In genomic region chr17:1111599-1112443, GRCh38 we compare ENCODE assay signal across 8 cellular contexts.
DNase-seq lines count a peak whose midpoint lies in the region; ATAC-seq, FAIRE-seq and TF ChIP-seq lines count a peak whose summit lies in the region.

No MANE protein-coding gene starts in this region.

- H3K14ac ChIP-seq in IMR-90 (replicated peaks; ENCODE audit: low read depth, low read length) = peak overlapping the region; percentile 90

- DNase-seq in A549 (ENCODE audit: low read depth in 1 of 2, low spot score in 1 of 2) (peak; percentile 64 to 75), IMR-90 (no peak), midbrain (lab: John Stamatoyannopoulos, UW) (peak; percentile 48), mucosa of gallbladder (ENCODE audit: low spot score) (no peak), HuH-7 (ENCODE audit: low spot score) (no peak), GM19239 (ENCODE audit: insufficient read length, low spot score) (no peak), NCI-H524 (lab: John Stamatoyannopoulos, UW) (no peak)
- DNase-seq in activated naive CD8-positive, alpha-beta T cell treated with anti-CD3 and anti-CD28 coated beads for 36 hours = no peak

- H3K4me1 Mint-ChIP-seq in activated naive CD8-positive, alpha-beta T cell treated with anti-CD3 and anti-CD28 coated beads for 36 hours = peaks cover 40% of the 10 kb centered on the region

- 74% methylated on average over 22 of the region's 22 CpGs for WGBS in A549 (ENCODE audit: missing lambda C conversion rate)
- 85% methylated on average over 18 of the region's 22 CpGs; no CpG with 5 or more reads in 1 of the 2 experiments for WGBS in IMR-90 (ENCODE audit: extremely low coverage in 2 of 2, insufficient read length in 1 of 2), 2 experiments

- peak overlapping the region; percentile 47 to 64; a peak in 3 of 4 replicates for H4K8ac ChIP-seq in IMR-90 (ENCODE audit: low read depth in 2 of 2, low read length in 2 of 2)

- FAIRE-seq in A549 (lab: Jason Lieb, UNC) (peak; percentile 59), GM19239 (lab: Jason Lieb, UNC) (no peak)

- no TSS peak for BruUV-seq in IMR-90 (replicated peaks; lab: Mats Ljungman, UMichigan)

- H3K9me3 ChIP-seq in A549 = no peaks in the 10 kb centered on the region
- H3K9me3 ChIP-seq in IMR-90 (ENCODE audit: control insufficient read depth, insufficient read depth, low read length) = no peaks in the 10 kb centered on the region

- no peaks in the 10 kb centered on the region for H3K36me3 Mint-ChIP-seq in activated naive CD8-positive, alpha-beta T cell treated with anti-CD3 and anti-CD28 coated beads for 36 hours

- H3K4me1 ChIP-seq in A549 (peaks cover 63% of the 10 kb centered on the region), IMR-90 (ENCODE audit: control insufficient read depth, insufficient read depth, low read length) (peaks cover 33% of the 10 kb centered on the region)

- POLR2A ChIA-PET in A549 (lab: Yijun Ruan, JAX) (interaction anchor here (1.8 kb wide), 1 partner anchor 26 kb away, joined by 9 read pairs; no protein-coding TSS in a partner anchor), IMR-90 (lab: Charles Lee; ENCODE audit: unreplicated experiment) (no interaction called here)

- H3K27me3 ChIP-seq in IMR-90 (ENCODE audit: control insufficient read depth, insufficient read depth, low read length) = no peaks in the 10 kb centered on the region

- H4K91ac ChIP-seq in IMR-90 (ENCODE audit: insufficient read depth, low read depth, low read length) = peak overlapping the region; percentile 84

- TF ChIP-seq POLR2A in A549 (IDR thresholded peaks at IDR 0.05; ENCODE audit: low read length) = no peak
- no peak for TF ChIP-seq POLR2A in IMR-90 (IDR thresholded peaks at IDR 0.05; ENCODE audit: low read depth, low read length)

- H3K4me2 ChIP-seq in A549 (peak overlapping the region; percentile 96), IMR-90 (ENCODE audit: low read depth, low read length) (no peak overlapping the region; the same call in 1 of the 2 replicates)

- peak overlapping the region; percentile 0; the same call in 1 of the 2 replicates for H4K5ac ChIP-seq in IMR-90 (ENCODE audit: low read depth, low read length)

- no peaks in the 10 kb centered on the region for H3K9me3 Mint-ChIP-seq in activated naive CD8-positive, alpha-beta T cell treated with anti-CD3 and anti-CD28 coated beads for 36 hours

- H3K4me3 ChIP-seq in A549 = no peak overlapping the region
- no peak overlapping the region for H3K4me3 ChIP-seq in IMR-90 (ENCODE audit: insufficient read depth, low read depth, low read length)

- peak overlapping the region; percentile 4; the same call in 1 of the 2 replicates for H3K18ac ChIP-seq in IMR-90 (ENCODE audit: low read depth, low read length)

- TF ChIP-seq CTCF in A549 (IDR thresholded peaks at IDR 0.05) (no peak), IMR-90 (conservative IDR thresholded peaks at IDR 0.05; ENCODE audit: low read depth, low read length) (no peak)

- ATAC-seq in A549 = peak; percentile 11 to 28
- ATAC-seq in IMR-90 (ENCODE audit: low read depth) = peak; percentile 25

- TF ChIP-seq EP300 in A549 (IDR thresholded peaks at IDR 0.05) = no peak

- peak overlapping the region; percentile 40 for H3K4me3 Mint-ChIP-seq in activated naive CD8-positive, alpha-beta T cell treated with anti-CD3 and anti-CD28 coated beads for 36 hours

- intact Hi-C loops in IMR-90 (cut with micrococcal nuclease) = no loop called here

- peaks cover 20% of the 10 kb centered on the region for H3K9me1 ChIP-seq in IMR-90 (ENCODE audit: insufficient read depth, low read length)

- dilution Hi-C loops in IMR-90 (cut with HindIII; ENCODE audit: low sequenced_read_pairs, unreplicated experiment) = no loop called here

- H2AK5ac ChIP-seq in IMR-90 (ENCODE audit: low read depth, low read length) = peak overlapping the region; percentile 98

- H3K27ac ChIP-seq in A549 = peak overlapping the region; percentile 98 to 99
- H3K27ac ChIP-seq in IMR-90 (ENCODE audit: insufficient read depth, low read length) = peak overlapping the region; percentile 44

- H3K9ac ChIP-seq in IMR-90 (ENCODE audit: low read depth, low read length) = no peak overlapping the region

- CTCF ChIA-PET in A549 (lab: Yijun Ruan, JAX) = interaction anchor here (0.8 to 7.0 kb wide), 12 partner anchors 12 to 77 kb away, joined by 3 to 57 read pairs (median 6); no protein-coding TSS in a partner anchor
- CTCF ChIA-PET in IMR-90 (lab: Yijun Ruan, JAX) = no interaction called here

- in situ Hi-C loops in IMR-90 (cut with MboI; ENCODE audit: low sequenced_read_pairs) = no loop called here

- TF ChIP-seq RAD21 in A549 (conservative IDR thresholded peaks at IDR 0.05 in 1 of 2, IDR thresholded peaks at IDR 0.05 in 1 of 2) (no peak), IMR-90 (IDR thresholded peaks at IDR 0.05; ENCODE audit: low read length) (no peak)

- H2BK20ac ChIP-seq in IMR-90 (ENCODE audit: low read depth, low read length) = peak overlapping the region; percentile 92

- H2AFZ ChIP-seq in IMR-90 (replicated peaks; ENCODE audit: low read length, poor library complexity) = peak overlapping the region; percentile 86

- peak overlapping the region; percentile 65 for H3K27ac Mint-ChIP-seq in activated naive CD8-positive, alpha-beta T cell treated with anti-CD3 and anti-CD28 coated beads for 36 hours

- peak overlapping the region; percentile 88 for H2BK5ac ChIP-seq in IMR-90 (ENCODE audit: low read depth, low read length, poor library complexity, severe bottlenecking)

- H2BK120ac ChIP-seq in IMR-90 (ENCODE audit: low read depth, low read length) = peak overlapping the region; percentile 92

- H3K4ac ChIP-seq in IMR-90 (ENCODE audit: low read depth, low read length) = peak overlapping the region; percentile 96

- no peaks in the 10 kb centered on the region for H3K27me3 Mint-ChIP-seq in activated naive CD8-positive, alpha-beta T cell treated with anti-CD3 and anti-CD28 coated beads for 36 hours

- peak overlapping the region; percentile 74 for H3K23ac ChIP-seq in IMR-90 (ENCODE audit: low read depth, low read length)

- H2BK15ac ChIP-seq in IMR-90 (ENCODE audit: low read depth, low read length) = peak overlapping the region; percentile 92

- peaks cover 12 to 61% of the 10 kb centered on the region in 2 experiments for H3K79me1 ChIP-seq in IMR-90 (ENCODE audit: low read depth in 1 of 2, low read length in 2 of 2)

- H3K56ac ChIP-seq in IMR-90 (ENCODE audit: extremely low read depth, insufficient read depth, low read length) = peak overlapping the region; percentile 6; the same call in 1 of the 2 replicates

- peak overlapping the region; percentile 97 for H2AK9ac ChIP-seq in IMR-90 (replicated peaks; ENCODE audit: low read depth, low read length, poor library complexity)

- H3K36me3 ChIP-seq in IMR-90 (ENCODE audit: control insufficient read depth, insufficient read depth, low read length) = peaks cover 3% of the 10 kb centered on the region; the same call in 1 of the 2 replicates

- peaks cover 27% of the 10 kb centered on the region for H4K20me1 ChIP-seq in IMR-90 (ENCODE audit: insufficient read depth, low read length)

TF ChIP-seq in A549, 52 proteins besides CTCF, POLR2A, EP300 and RAD21 (continues in another document):
- TF ChIP-seq FOSL2 (IDR thresholded peaks at IDR 0.05) (no peak), FOSL2 (CRISPR knock-in tag; IDR thresholded peaks at IDR 0.05) (no peak), USF2 (IDR thresholded peaks at IDR 0.05) (no peak), ATOH8 (CRISPR knock-in tag; IDR thresholded peaks at IDR 0.05; ENCODE audit: low read depth) (peak; percentile 68; the same call in 1 of the 2 replicates)

TF ChIP-seq in IMR-90, 13 proteins besides CTCF, POLR2A, EP300 and RAD21:
- no peak for TF ChIP-seq RFX5 (IDR thresholded peaks at IDR 0.05; ENCODE audit: low read depth, low read length)
- no peak for TF ChIP-seq MAFK (IDR thresholded peaks at IDR 0.05; ENCODE audit: low read depth, low read length)
- no peak for TF ChIP-seq MXI1 (IDR thresholded peaks at IDR 0.05; ENCODE audit: borderline replicate concordance, low read depth, low read length)
- no peak for TF ChIP-seq NFE2L2 (IDR thresholded peaks at IDR 0.05; ENCODE audit: low read depth, low read length)
- TF ChIP-seq CEBPB (IDR thresholded peaks at IDR 0.05; ENCODE audit: low read depth, low read length) = no peak
- TF ChIP-seq, protein P1, sequence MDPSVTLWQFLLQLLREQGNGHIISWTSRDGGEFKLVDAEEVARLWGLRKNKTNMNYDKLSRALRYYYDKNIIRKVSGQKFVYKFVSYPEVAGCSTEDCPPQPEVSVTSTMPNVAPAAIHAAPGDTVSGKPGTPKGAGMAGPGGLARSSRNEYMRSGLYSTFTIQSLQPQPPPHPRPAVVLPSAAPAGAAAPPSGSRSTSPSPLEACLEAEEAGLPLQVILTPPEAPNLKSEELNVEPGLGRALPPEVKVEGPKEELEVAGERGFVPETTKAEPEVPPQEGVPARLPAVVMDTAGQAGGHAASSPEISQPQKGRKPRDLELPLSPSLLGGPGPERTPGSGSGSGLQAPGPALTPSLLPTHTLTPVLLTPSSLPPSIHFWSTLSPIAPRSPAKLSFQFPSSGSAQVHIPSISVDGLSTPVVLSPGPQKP (IDR thresholded peaks at IDR 0.05; ENCODE audit: borderline replicate concordance, low read depth, low read length) = no peak
- TF ChIP-seq FOS (IDR thresholded peaks at IDR 0.05; ENCODE audit: low read depth, low read length) = no peak
- no peak for TF ChIP-seq RCOR1 (IDR thresholded peaks at IDR 0.05; ENCODE audit: insufficient replicate concordance, low read length)
- TF ChIP-seq SMC3 (IDR thresholded peaks at IDR 0.05; ENCODE audit: low read depth, low read length) = no peak
- TF ChIP-seq BHLHE40 (IDR thresholded peaks at IDR 0.05; ENCODE audit: low read depth, low read length) = no peak
- no peak for TF ChIP-seq CHD1 (IDR thresholded peaks at IDR 0.05; ENCODE audit: low read depth, low read length)
- TF ChIP-seq MAZ (IDR thresholded peaks at IDR 0.05; ENCODE audit: borderline replicate concordance, low read depth, low read length) = no peak
- no peak for TF ChIP-seq USF2 (IDR thresholded peaks at IDR 0.05; ENCODE audit: low read depth, low read length)

Comparison
In these comparisons a context has a peak if more than half of its experiments do, and no peak if none do; other contexts are left out.
1. DNase-seq: peak in A549 (2 of 2) and midbrain (single experiment); none in IMR-90 (single experiment), activated naive CD8-positive, alpha-beta T cell treated with anti-CD3 and anti-CD28 coated beads for 36 hours (single experiment), mucosa of gallbladder (single experiment), HuH-7 (single experiment), GM19239 (single experiment) and NCI-H524 (0 of 2).